1 cellular context compared by ENCODE assay signal in the genomic region with DNA sequence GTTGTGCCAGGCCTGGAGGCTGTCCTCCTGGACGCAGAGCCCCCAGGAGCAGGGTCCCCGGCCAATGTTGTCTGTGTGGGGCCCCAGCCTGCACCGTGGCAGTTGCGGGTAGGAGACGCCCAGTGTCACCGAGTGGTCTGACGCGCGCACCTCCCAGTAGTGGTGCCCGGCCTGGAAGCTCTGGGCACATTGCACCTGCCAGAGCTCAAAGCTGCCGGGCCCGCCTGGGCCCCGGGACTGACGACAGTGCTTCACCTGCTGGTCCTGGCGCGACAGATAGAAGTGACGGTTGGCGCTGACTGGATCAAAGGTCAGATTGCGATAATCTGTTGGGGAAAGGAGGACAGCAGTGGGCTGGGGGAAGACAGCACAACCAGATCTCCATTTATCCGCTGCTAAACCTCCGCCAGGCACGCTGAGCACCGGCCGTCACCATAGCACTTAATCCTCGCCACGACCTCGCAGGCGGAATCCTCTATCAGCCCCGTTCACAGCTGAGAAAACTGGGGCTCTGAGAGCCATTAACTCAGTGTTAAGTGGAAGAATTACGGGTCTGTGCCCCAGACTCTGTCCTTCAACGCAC.
TF ChIP-seq lines count a peak whose summit lies in the region.

No MANE protein-coding gene starts in this region.

TF ChIP-seq in HepG2, 621 proteins besides CTCF, POLR2A, EP300 and RAD21 (continued from another document and continues in another):
- TF ChIP-seq ZNF292 (CRISPR knock-in tag; IDR thresholded peaks at IDR 0.05; ENCODE audit: borderline replicate concordance, low read depth) (no peak), ZNF10 (CRISPR knock-in tag; IDR thresholded peaks at IDR 0.05; ENCODE audit: borderline replicate concordance, low read depth) (no peak), HOXA5 (CRISPR knock-in tag; IDR thresholded peaks at IDR 0.05) (no peak), HNF4G (IDR thresholded peaks at IDR 0.05; ENCODE audit: borderline replicate concordance, low read depth, low read length) (peak; percentile 78; the same call in 1 of the 2 replicates), HNF4G (CRISPR knock-in tag; IDR thresholded peaks at IDR 0.05; ENCODE audit: borderline replicate concordance, low read depth) (no peak), MXI1 (IDR thresholded peaks at IDR 0.05; ENCODE audit: borderline replicate concordance, low read depth, low read length) (peak; percentile 34; the same call in 1 of the 3 replicates), SRSF9 (IDR thresholded peaks at IDR 0.05; ENCODE audit: borderline replicate concordance, insufficient read depth, low read depth, low read length, poor library complexity, severe bottlenecking) (no peak), SNRNP70 (IDR thresholded peaks at IDR 0.05; ENCODE audit: low read depth, low read length) (no peak), ZNF343 (CRISPR knock-in tag; IDR thresholded peaks at IDR 0.05) (no peak), HNRNPL (IDR thresholded peaks at IDR 0.05; ENCODE audit: low read depth, low read length) (peak; percentile 88; the same call in 1 of the 2 replicates), GATAD2A (CRISPR knock-in tag; IDR thresholded peaks at IDR 0.05) (no peak; the same call in 1 of the 2 replicates), RFXAP (CRISPR knock-in tag; IDR thresholded peaks at IDR 0.05; ENCODE audit: borderline replicate concordance) (no peak), STAT5B (CRISPR knock-in tag; IDR thresholded peaks at IDR 0.05) (no peak), KMT2B (CRISPR knock-in tag; IDR thresholded peaks at IDR 0.05) (no peak), FLYWCH1 (CRISPR knock-in tag; IDR thresholded peaks at IDR 0.05) (no peak), SOX13 (IDR thresholded peaks at IDR 0.05) (no peak), SOX13 (CRISPR knock-in tag; conservative IDR thresholded peaks at IDR 0.05 in 1 of 2, IDR thresholded peaks at IDR 0.05 in 1 of 2) (no peak), MTF1 (CRISPR knock-in tag; IDR thresholded peaks at IDR 0.05) (no peak), SP1 (IDR thresholded peaks at IDR 0.05) (no peak), SP1 (CRISPR knock-in tag; IDR thresholded peaks at IDR 0.05) (no peak), EED (CRISPR knock-in tag; IDR thresholded peaks at IDR 0.05) (peak; percentile 92; the same call in 1 of the 2 replicates), ZNF878 (CRISPR knock-in tag; IDR thresholded peaks at IDR 0.05) (no peak), PITX1 (CRISPR knock-in tag; IDR thresholded peaks at IDR 0.05) (no peak), NKX3-1 (CRISPR knock-in tag; IDR thresholded peaks at IDR 0.05) (no peak), ZNF260 (CRISPR knock-in tag; IDR thresholded peaks at IDR 0.05; ENCODE audit: borderline replicate concordance, low read depth) (no peak), RCOR2 (CRISPR knock-in tag; IDR thresholded peaks at IDR 0.05) (no peak), ZNF747 (CRISPR knock-in tag; IDR thresholded peaks at IDR 0.05; ENCODE audit: borderline replicate concordance) (peak; percentile 23; the same call in 1 of the 2 replicates), PHF20 (CRISPR knock-in tag; IDR thresholded peaks at IDR 0.05) (no peak), PTBP1 (IDR thresholded peaks at IDR 0.05; ENCODE audit: low read depth, low read length, poor library complexity, severe bottlenecking) (no peak), TEAD3 (CRISPR knock-in tag; optimal IDR thresholded peaks at IDR 0.05; ENCODE audit: borderline replicate concordance) (no peak), ZNF720 (CRISPR knock-in tag; IDR thresholded peaks at IDR 0.05) (no peak), ZNF703 (CRISPR knock-in tag; IDR thresholded peaks at IDR 0.05; ENCODE audit: borderline replicate concordance) (no peak), SUZ12 (IDR thresholded peaks at IDR 0.05; ENCODE audit: low read depth, low read length) (no peak), MEIS2 (CRISPR knock-in tag; IDR thresholded peaks at IDR 0.05) (no peak), ZFP1 (CRISPR knock-in tag; IDR thresholded peaks at IDR 0.05) (no peak)
- TF ChIP-seq, protein P1, sequence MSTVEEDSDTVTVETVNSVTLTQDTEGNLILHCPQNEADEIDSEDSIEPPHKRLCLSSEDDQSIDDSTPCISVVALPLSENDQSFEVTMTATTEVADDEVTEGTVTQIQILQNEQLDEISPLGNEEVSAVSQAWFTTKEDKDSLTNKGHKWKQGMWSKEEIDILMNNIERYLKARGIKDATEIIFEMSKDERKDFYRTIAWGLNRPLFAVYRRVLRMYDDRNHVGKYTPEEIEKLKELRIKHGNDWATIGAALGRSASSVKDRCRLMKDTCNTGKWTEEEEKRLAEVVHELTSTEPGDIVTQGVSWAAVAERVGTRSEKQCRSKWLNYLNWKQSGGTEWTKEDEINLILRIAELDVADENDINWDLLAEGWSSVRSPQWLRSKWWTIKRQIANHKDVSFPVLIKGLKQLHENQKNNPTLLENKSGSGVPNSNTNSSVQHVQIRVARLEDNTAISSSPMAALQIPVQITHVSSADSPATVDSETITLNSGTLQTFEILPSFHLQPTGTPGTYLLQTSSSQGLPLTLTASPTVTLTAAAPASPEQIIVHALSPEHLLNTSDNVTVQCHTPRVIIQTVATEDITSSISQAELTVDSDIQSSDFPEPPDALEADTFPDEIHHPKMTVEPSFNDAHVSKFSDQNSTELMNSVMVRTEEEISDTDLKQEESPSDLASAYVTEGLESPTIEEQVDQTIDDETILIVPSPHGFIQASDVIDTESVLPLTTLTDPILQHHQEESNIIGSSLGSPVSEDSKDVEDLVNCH (CRISPR knock-in tag; IDR thresholded peaks at IDR 0.05): no peak
- TF ChIP-seq, protein P2, sequence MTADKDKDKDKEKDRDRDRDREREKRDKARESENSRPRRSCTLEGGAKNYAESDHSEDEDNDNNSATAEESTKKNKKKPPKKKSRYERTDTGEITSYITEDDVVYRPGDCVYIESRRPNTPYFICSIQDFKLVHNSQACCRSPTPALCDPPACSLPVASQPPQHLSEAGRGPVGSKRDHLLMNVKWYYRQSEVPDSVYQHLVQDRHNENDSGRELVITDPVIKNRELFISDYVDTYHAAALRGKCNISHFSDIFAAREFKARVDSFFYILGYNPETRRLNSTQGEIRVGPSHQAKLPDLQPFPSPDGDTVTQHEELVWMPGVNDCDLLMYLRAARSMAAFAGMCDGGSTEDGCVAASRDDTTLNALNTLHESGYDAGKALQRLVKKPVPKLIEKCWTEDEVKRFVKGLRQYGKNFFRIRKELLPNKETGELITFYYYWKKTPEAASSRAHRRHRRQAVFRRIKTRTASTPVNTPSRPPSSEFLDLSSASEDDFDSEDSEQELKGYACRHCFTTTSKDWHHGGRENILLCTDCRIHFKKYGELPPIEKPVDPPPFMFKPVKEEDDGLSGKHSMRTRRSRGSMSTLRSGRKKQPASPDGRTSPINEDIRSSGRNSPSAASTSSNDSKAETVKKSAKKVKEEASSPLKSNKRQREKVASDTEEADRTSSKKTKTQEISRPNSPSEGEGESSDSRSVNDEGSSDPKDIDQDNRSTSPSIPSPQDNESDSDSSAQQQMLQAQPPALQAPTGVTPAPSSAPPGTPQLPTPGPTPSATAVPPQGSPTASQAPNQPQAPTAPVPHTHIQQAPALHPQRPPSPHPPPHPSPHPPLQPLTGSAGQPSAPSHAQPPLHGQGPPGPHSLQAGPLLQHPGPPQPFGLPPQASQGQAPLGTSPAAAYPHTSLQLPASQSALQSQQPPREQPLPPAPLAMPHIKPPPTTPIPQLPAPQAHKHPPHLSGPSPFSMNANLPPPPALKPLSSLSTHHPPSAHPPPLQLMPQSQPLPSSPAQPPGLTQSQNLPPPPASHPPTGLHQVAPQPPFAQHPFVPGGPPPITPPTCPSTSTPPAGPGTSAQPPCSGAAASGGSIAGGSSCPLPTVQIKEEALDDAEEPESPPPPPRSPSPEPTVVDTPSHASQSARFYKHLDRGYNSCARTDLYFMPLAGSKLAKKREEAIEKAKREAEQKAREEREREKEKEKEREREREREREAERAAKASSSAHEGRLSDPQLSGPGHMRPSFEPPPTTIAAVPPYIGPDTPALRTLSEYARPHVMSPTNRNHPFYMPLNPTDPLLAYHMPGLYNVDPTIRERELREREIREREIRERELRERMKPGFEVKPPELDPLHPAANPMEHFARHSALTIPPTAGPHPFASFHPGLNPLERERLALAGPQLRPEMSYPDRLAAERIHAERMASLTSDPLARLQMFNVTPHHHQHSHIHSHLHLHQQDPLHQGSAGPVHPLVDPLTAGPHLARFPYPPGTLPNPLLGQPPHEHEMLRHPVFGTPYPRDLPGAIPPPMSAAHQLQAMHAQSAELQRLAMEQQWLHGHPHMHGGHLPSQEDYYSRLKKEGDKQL (CRISPR knock-in tag; IDR thresholded peaks at IDR 0.05; ENCODE audit: low read depth): no peak
- TF ChIP-seq, protein P3, sequence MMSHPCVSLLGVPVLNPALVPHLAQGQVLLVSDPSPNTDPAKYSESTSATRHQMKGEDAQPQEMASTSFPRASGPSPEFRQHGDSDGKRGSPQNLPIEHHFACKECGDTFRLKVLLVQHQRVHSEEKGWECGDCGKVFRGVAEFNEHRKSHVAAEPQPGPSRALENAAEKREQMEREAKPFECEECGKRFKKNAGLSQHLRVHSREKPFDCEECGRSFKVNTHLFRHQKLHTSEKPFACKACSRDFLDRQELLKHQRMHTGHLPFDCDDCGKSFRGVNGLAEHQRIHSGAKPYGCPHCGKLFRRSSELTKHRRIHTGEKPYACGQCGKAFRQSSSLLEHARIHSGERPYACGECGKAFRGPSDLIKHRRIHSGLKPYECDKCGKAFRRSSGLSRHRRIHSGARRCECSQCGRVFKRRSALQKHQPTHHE (CRISPR knock-in tag; IDR thresholded peaks at IDR 0.05; ENCODE audit: borderline replicate concordance): no peak
- TF ChIP-seq, protein P4, sequence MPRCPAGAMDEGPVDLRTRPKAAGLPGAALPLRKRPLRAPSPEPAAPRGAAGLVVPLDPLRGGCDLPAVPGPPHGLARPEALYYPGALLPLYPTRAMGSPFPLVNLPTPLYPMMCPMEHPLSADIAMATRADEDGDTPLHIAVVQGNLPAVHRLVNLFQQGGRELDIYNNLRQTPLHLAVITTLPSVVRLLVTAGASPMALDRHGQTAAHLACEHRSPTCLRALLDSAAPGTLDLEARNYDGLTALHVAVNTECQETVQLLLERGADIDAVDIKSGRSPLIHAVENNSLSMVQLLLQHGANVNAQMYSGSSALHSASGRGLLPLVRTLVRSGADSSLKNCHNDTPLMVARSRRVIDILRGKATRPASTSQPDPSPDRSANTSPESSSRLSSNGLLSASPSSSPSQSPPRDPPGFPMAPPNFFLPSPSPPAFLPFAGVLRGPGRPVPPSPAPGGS (CRISPR knock-in tag; IDR thresholded peaks at IDR 0.05): no peak
- TF ChIP-seq, protein P5, sequence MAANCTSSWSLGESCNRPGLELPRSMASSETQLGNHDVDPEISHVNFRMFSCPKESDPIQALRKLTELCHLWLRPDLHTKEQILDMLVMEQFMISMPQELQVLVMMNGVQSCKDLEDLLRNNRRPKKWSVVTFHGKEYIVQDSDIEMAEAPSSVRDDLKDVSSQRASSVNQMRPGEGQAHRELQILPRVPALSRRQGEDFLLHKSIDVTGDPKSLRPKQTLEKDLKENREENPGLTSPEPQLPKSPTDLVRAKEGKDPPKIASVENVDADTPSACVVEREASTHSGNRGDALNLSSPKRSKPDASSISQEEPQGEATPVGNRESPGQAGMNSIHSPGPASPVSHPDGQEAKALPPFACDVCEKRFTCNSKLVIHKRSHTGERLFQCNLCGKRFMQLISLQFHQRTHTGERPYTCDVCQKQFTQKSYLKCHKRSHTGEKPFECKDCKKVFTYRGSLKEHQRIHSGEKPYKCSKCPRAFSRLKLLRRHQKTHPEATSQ (CRISPR knock-in tag; IDR thresholded peaks at IDR 0.05; ENCODE audit: borderline replicate concordance): no peak
- TF ChIP-seq, protein P6, sequence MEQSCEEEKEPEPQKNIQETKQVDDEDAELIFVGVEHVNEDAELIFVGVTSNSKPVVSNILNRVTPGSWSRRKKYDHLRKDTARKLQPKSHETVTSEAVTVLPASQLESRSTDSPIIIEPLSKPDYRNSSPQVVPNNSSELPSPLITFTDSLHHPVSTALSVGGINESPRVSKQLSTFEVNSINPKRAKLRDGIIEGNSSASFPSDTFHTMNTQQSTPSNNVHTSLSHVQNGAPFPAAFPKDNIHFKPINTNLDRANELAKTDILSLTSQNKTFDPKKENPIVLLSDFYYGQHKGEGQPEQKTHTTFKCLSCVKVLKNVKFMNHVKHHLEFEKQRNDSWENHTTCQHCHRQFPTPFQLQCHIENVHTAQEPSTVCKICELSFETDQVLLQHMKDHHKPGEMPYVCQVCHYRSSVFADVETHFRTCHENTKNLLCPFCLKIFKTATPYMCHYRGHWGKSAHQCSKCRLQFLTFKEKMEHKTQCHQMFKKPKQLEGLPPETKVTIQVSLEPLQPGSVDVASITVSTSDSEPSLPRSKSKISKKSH (CRISPR knock-in tag; IDR thresholded peaks at IDR 0.05; ENCODE audit: borderline replicate concordance): no peak
- TF ChIP-seq, protein P7, sequence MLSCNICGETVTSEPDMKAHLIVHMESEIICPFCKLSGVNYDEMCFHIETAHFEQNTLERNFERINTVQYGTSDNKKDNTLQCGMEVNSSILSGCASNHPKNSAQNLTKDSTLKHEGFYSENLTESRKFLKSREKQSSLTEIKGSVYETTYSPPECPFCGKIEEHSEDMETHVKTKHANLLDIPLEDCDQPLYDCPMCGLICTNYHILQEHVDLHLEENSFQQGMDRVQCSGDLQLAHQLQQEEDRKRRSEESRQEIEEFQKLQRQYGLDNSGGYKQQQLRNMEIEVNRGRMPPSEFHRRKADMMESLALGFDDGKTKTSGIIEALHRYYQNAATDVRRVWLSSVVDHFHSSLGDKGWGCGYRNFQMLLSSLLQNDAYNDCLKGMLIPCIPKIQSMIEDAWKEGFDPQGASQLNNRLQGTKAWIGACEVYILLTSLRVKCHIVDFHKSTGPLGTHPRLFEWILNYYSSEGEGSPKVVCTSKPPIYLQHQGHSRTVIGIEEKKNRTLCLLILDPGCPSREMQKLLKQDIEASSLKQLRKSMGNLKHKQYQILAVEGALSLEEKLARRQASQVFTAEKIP (CRISPR knock-in tag; IDR thresholded peaks at IDR 0.05; ENCODE audit: borderline replicate concordance): no peak
- TF ChIP-seq, protein P8, sequence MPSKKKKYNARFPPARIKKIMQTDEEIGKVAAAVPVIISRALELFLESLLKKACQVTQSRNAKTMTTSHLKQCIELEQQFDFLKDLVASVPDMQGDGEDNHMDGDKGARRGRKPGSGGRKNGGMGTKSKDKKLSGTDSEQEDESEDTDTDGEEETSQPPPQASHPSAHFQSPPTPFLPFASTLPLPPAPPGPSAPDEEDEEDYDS (CRISPR knock-in tag; IDR thresholded peaks at IDR 0.05): no peak
- TF ChIP-seq, protein P9, sequence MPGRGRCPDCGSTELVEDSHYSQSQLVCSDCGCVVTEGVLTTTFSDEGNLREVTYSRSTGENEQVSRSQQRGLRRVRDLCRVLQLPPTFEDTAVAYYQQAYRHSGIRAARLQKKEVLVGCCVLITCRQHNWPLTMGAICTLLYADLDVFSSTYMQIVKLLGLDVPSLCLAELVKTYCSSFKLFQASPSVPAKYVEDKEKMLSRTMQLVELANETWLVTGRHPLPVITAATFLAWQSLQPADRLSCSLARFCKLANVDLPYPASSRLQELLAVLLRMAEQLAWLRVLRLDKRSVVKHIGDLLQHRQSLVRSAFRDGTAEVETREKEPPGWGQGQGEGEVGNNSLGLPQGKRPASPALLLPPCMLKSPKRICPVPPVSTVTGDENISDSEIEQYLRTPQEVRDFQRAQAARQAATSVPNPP (CRISPR knock-in tag; IDR thresholded peaks at IDR 0.05): no peak
